In genomic region chr19:44499962-44500949, GRCh38 we compare ENCODE assay signal across 8 cellular contexts. TPM values are rescaled to one million over a fixed set of nuclear protein-coding genes. Genes with fewer than 3 reads are reported as not detected.
DNase-seq lines count a peak whose midpoint lies in the region; ATAC-seq and TF ChIP-seq lines count a peak whose summit lies in the region.

Gene ZNF180 (minus strand): TSS chr19:44500522. CDS start chr19:44497334, 3,188 bp downstream.

- peak within 1 kb of the TSS; percentile 84 for H3K27ac ChIP-seq in BLaER1
- peak within 1 kb of the TSS; percentile 81 for H3K27ac ChIP-seq in colonic mucosa

- H4K20me1 ChIP-seq in BLaER1 = no peaks in the 10 kb centered on the region

- H3K36me3 ChIP-seq in BLaER1 = peaks cover 41% of the 10 kb centered on the region
- H3K36me3 ChIP-seq in colonic mucosa = no peaks in the 10 kb centered on the region

- peak; percentile 95 for DNase-seq in GM19238 (ENCODE audit: insufficient read length, low spot score)
- DNase-seq in NCI-H510A treated with DMSO at 0.1 percent for 48 hours (lab: John Stamatoyannopoulos, UW) = peak; percentile 94
- DNase-seq in activated CD4-positive, alpha-beta T cell treated with anti-CD3 and anti-CD28 coated beads for 4 hours = peak; percentile 93 to 96
- DNase-seq in colonic mucosa = peak; percentile 98
- DNase-seq in left colon = peak; percentile 94 to 98
- DNase-seq in stimulated activated CD4-positive, alpha-beta T cell treated with anti-CD3 and anti-CD28 coated beads, Interleukin-1b, Interleukin-23, amount 100 ng/mL, for 4 hours (ENCODE audit: low read depth in 2 of 2) = peak; percentile 93

- no peaks in the 10 kb centered on the region for H3K27me3 ChIP-seq in BLaER1
- H3K27me3 ChIP-seq in colonic mucosa = no peaks in the 10 kb centered on the region

- H3K9me3 ChIP-seq in BLaER1 (peaks cover 45% of the 10 kb centered on the region), colonic mucosa (peaks cover 4% of the 10 kb centered on the region)

- ATAC-seq in HG03439 (IDR thresholded peaks at IDR 0.05; ENCODE audit: unreplicated experiment) (peak; percentile 93), left colon (peak; percentile 95)

- H3K4me2 ChIP-seq in BLaER1 = peak within 1 kb of the TSS; percentile 84

- peak within 1 kb of the TSS; percentile 76 for H3K4me3 ChIP-seq in BLaER1
- peak within 1 kb of the TSS; percentile 74 for H3K4me3 ChIP-seq in colonic mucosa

- TF ChIP-seq CTCF in colonic mucosa (IDR thresholded peaks at IDR 0.05) = peak; percentile 44

- H3K4me1 ChIP-seq in BLaER1 = peaks cover 17% of the 10 kb centered on the region
- H3K4me1 ChIP-seq in colonic mucosa = peaks cover 4% of the 10 kb centered on the region

- intact Hi-C loops in colonic mucosa (cut with DNase I) = no loop called here
- intact Hi-C loops in left colon (cut with DNase I, micrococcal nuclease) = no loop called here

- peak within 1 kb of the TSS; percentile 84 for H3K9ac ChIP-seq in BLaER1
- peak within 1 kb of the TSS; percentile 68 to 88 for H3K9ac ChIP-seq in colonic mucosa (ENCODE audit: low read depth in 2 of 2, low read length in 2 of 2)

RNA-seq across cellular contexts. Expression of gene ZNF180, which starts in this region (rescaled TPM):
- total RNA-seq in colonic mucosa (1 to 10 TPM; 6.4 to 7.3 TPM), left colon (1 to 10 TPM; 6.1 to 7.5 TPM)

Comparison
In these comparisons a context has a peak if more than half of its experiments do, and no peak if none do; other contexts are left out.
1. Peak in every context shown above with its lines: DNase-seq, ATAC-seq, H3K4me3 ChIP-seq and H3K27ac ChIP-seq.